In the genomic region with DNA sequence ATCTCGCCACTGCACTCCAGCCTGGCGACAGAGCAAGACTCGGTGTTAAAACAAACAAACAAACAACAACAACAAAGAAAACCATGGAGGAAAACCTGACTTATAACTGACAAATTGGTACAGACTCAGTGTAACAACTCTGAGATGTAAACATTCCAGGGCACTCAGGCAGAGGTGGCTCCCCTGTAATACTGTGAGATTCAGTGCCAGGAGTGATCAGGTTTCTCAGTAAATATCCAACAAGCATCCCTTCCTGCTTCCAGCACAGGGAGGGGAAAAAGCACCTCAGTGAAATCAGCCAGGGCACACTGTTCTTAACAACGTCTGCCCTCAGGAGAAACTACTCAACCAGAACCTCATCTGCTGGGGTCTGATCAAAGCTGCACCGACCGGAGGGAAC, we compare ENCODE assay signal across 19 cellular contexts. TPM values are rescaled to one million over a fixed set of nuclear protein-coding genes. Genes with fewer than 3 reads are reported as not detected.
DNase-seq lines count a peak whose midpoint lies in the region; ATAC-seq, FAIRE-seq and TF ChIP-seq lines count a peak whose summit lies in the region.
"Had no signal": no experiment of that assay in that cellular context is flagged by ENCODE, and none has a peak within 500 bp of the region (broad histone marks: within the 10 kb centered on the region; RNA-seq: fewer than 3 reads in every experiment).

No MANE protein-coding gene starts in this region.

- ATAC-seq in A549 (peak in 1 of 2 experiments; percentile 44; a peak in 3 of 6 replicates), PC-3 (peak; percentile 90), left lung (peak; percentile 31), HG02642 (IDR thresholded peaks at IDR 0.05; ENCODE audit: poor library complexity, unreplicated experiment) (no peak)
- no peak for ATAC-seq in stimulated activated naive CD8-positive, alpha-beta T cell treated with anti-CD3 and anti-CD28 coated beads, Interleukin-15, Interleukin-2, amounts not matched to agents 100 U/mL and 50 U/mL, for 24 hours
- ATAC-seq: left lobe of liver had no signal

- TF ChIP-seq POLR2A in A549 (IDR thresholded peaks at IDR 0.05; ENCODE audit: low read length): no peak

- TF ChIP-seq RAD21 in A549 (conservative IDR thresholded peaks at IDR 0.05 in 1 of 2, IDR thresholded peaks at IDR 0.05 in 1 of 2): no peak

- TF ChIP-seq CTCF in A549 (IDR thresholded peaks at IDR 0.05): no peak
- no peak for TF ChIP-seq CTCF in PC-3 (conservative IDR thresholded peaks at IDR 0.05; ENCODE audit: low read depth, low read length)
- TF ChIP-seq CTCF in left lung (IDR thresholded peaks at IDR 0.05): no peak

- CTCF ChIA-PET in A549 (lab: Yijun Ruan, JAX): no interaction called here
- CTCF ChIA-PET in PC-3 (lab: Charles Lee): no interaction called here

- H3F3A ChIP-seq in PC-3 (ENCODE audit: low read length, unreplicated experiment): no peaks in the 10 kb centered on the region

- H3K9ac ChIP-seq in PC-3 (ENCODE audit: low read length): no peak overlapping the region
- H3K9ac ChIP-seq: GM23248 had no signal

- H3K9me3 ChIP-seq in A549 (no peaks in the 10 kb centered on the region), PC-3 (ENCODE audit: low read length) (no peaks in the 10 kb centered on the region), left lung (no peaks in the 10 kb centered on the region)

- DNase-seq in A549 (ENCODE audit: low read depth in 1 of 2, low spot score in 1 of 2) (no peak), ELF-1 (ENCODE audit: low read depth, low spot score) (peak; percentile 27), PC-3 (peak; percentile 64), left lung (no peak), SIG-M5 (lab: John Stamatoyannopoulos, UW) (no peak), HTR-8/SVneo (ENCODE audit: insufficient read length, low spot score) (no peak)
- no peak for DNase-seq in stimulated activated naive CD8-positive, alpha-beta T cell treated with anti-CD3 and anti-CD28 coated beads, Interleukin-15, Interleukin-2, amounts not matched to agents 100 U/mL and 50 U/mL, for 24 hours
- DNase-seq: activated CD4-positive, alpha-beta T cell treated with anti-CD3 and anti-CD28 coated beads, Interleukin-2, amount 50 U/mL, for 1 hour; activated naive CD4-positive, alpha-beta T cell treated with anti-CD3 and anti-CD28 coated beads for 36 hours; Calu3; cortex of kidney; foreskin fibroblast; GM23248; NCI-H146 had no signal

- H3K79me2 ChIP-seq in PC-3 (ENCODE audit: low read length): peaks cover 4% of the 10 kb centered on the region; the same call in 1 of the 2 replicates

- H4K20me1 ChIP-seq in PC-3 (ENCODE audit: low read length): no peaks in the 10 kb centered on the region

- 0 out of 3 replicates have a peak overlapping the region, but pooled peaks have one; percentile 5 for H3K4me2 ChIP-seq in A549
- peak overlapping the region; percentile 48; the same call in 1 of the 2 replicates for H3K4me2 ChIP-seq in PC-3 (ENCODE audit: low read length)

- 77% methylated on average over 5 of the region's 6 CpGs for WGBS in A549 (ENCODE audit: missing lambda C conversion rate)

- no TSS peak for BruUV-seq in PC-3 (replicated peaks; lab: Mats Ljungman, UMichigan)

- FAIRE-seq in A549 (lab: Jason Lieb, UNC) (no peak), HTR-8/SVneo (lab: Jason Lieb, UNC) (no peak)
- FAIRE-seq: astrocyte, endothelial cell of umbilical vein, TTC549 had no signal

- H3K9me2 ChIP-seq in PC-3 (replicated peaks; ENCODE audit: low read length): no peaks in the 10 kb centered on the region

- POLR2A ChIA-PET in A549 (lab: Yijun Ruan, JAX) (no interaction called here), PC-3 (lab: Charles Lee; ENCODE audit: unreplicated experiment) (no interaction called here)

- H3K36me3 ChIP-seq in PC-3 (ENCODE audit: low read depth, low read length) (no peaks in the 10 kb centered on the region; the same call in 1 of the 2 replicates), left lung (peaks cover 0 to 29% of the 10 kb centered on the region in 2 donors)

- H3K27ac ChIP-seq in A549 (0 out of 6 replicates have a peak overlapping the region, but pooled peaks of 1 of the 2 experiments have one; percentile 34), PC-3 (ENCODE audit: low read length) (no peak overlapping the region), left lung (no peak overlapping the region)
- H3K27ac ChIP-seq: GM23248 had no signal

- H3K27me3 ChIP-seq in PC-3 (ENCODE audit: low read length): no peaks in the 10 kb centered on the region
- H3K27me3 ChIP-seq in left lung: no peaks in the 10 kb centered on the region

- H3K4me1 ChIP-seq in A549 (peaks cover 37% of the 10 kb centered on the region), PC-3 (ENCODE audit: insufficient read depth, low read length) (peaks cover 34% of the 10 kb centered on the region), left lung (peaks cover 0 to 8% of the 10 kb centered on the region in 2 donors)

- H3K4me3 ChIP-seq in A549 (no peak overlapping the region), PC-3 (ENCODE audit: low read length) (no peak overlapping the region), left lung (no peak overlapping the region)
- H3K4me3 ChIP-seq: GM23248 had no signal

- H2AFZ ChIP-seq in PC-3 (ENCODE audit: low read length): no peak overlapping the region
- H2AFZ ChIP-seq: GM23248 had no signal

- TF ChIP-seq EP300 in A549 (IDR thresholded peaks at IDR 0.05): no peak

- intact Hi-C loops in PC-3 (cut with micrococcal nuclease): no loop called here
- intact Hi-C loops in left lung (cut with DNase I): no loop called here

TF ChIP-seq in A549, 52 proteins besides CTCF, POLR2A, EP300 and RAD21:
- no peak for TF ChIP-seq HMGXB4 (CRISPR knock-in tag; IDR thresholded peaks at IDR 0.05; ENCODE audit: borderline replicate concordance)
- no peak for TF ChIP-seq EHF (CRISPR knock-in tag; IDR thresholded peaks at IDR 0.05)
- no peak for TF ChIP-seq HOXB13 (CRISPR knock-in tag; IDR thresholded peaks at IDR 0.05; ENCODE audit: low read depth)
TF ChIP-seq in A549: peak in this region for 0.

RNA-seq across cellular contexts. Expression of gene AMFR, which starts 52.4 kb away (rescaled TPM):
- polyA plus RNA-seq in A549 (2011; rRNA removed): 88.5 and 92.8 TPM in 2 replicates
- polyA plus RNA-seq in A549 (2012; cell fraction: cytosol; rRNA removed): 57.5 and 68.6 TPM in 2 replicates
- 92.4 and 94.5 TPM in 2 replicates for polyA plus RNA-seq in A549 (2012; cell fraction: nucleus; rRNA removed)
- 61.3 to 68.9 TPM (median 68.6 TPM) in 3 replicates for polyA plus RNA-seq in A549 (2017; fragmentation: RNase III; extraction: RNeasy Plus Mini Kit Qiagen cat#74134 plus additional on column Dnase treatment)
- 473 and 499 TPM in 2 replicates for polyA minus RNA-seq in A549 (2011; rRNA and poly(A)+ RNA removed)
- 98.9 and 107 TPM in 2 replicates for total RNA-seq in PC-3 (2014; rRNA removed)
- total RNA-seq in left lung: 10 to 100 TPM; 69.3 to 73.1 TPM

Comparison
In these comparisons a context has a peak if more than half of its experiments do, and no peak if none do; other contexts are left out.
1. ATAC-seq: peak in PC-3 (single experiment) and left lung (single experiment); none in HG02642 (single experiment) and stimulated activated naive CD8-positive, alpha-beta T cell treated with anti-CD3 and anti-CD28 coated beads, Interleukin-15, Interleukin-2, amounts not matched to agents 100 U/mL and 50 U/mL, for 24 hours (single experiment).
2. DNase-seq: peak in ELF-1 (single experiment) and PC-3 (single experiment); none in A549 (0 of 2), left lung (0 of 2), SIG-M5 (single experiment), HTR-8/SVneo (single experiment) and stimulated activated naive CD8-positive, alpha-beta T cell treated with anti-CD3 and anti-CD28 coated beads, Interleukin-15, Interleukin-2, amounts not matched to agents 100 U/mL and 50 U/mL, for 24 hours (single experiment).